In genomic region chr12:60059180-60059579, GRCh38 we compare ENCODE assay signal across 21 cellular contexts.
DNase-seq lines count a peak whose midpoint lies in the region; ATAC-seq and TF ChIP-seq lines count a peak whose summit lies in the region.
"Had no signal": no experiment of that assay in that cellular context is flagged by ENCODE, and none has a peak within 500 bp of the region (broad histone marks: within the 10 kb centered on the region; RNA-seq: fewer than 3 reads in every experiment).

No MANE protein-coding gene starts in this region.

- H3K27ac ChIP-seq in heart right ventricle, result no peak overlapping the region
- H3K27ac ChIP-seq: KMS-11, SK-N-MC had no signal

- H3K27me3 ChIP-seq in heart right ventricle, result no peaks in the 10 kb centered on the region

- H3K27ac Mint-ChIP-seq in WTC11, result no peak overlapping the region
- H3K27ac Mint-ChIP-seq: B cell, CD14-positive monocyte had no signal

- no peaks in the 10 kb centered on the region for H3K36me3 Mint-ChIP-seq in WTC11
- H3K36me3 Mint-ChIP-seq: CD14-positive monocyte had no signal

- CTCF ChIA-PET in WTC11 (lab: Charles Lee), result interaction anchor here (0.9 kb wide), 1 partner anchor 224 kb away, joined by 3 read pairs; no protein-coding TSS in a partner anchor

- H3K4me1 Mint-ChIP-seq in WTC11, result peaks cover 4% of the 10 kb centered on the region
- H3K4me1 Mint-ChIP-seq: B cell, CD14-positive monocyte had no signal

- peak; percentile 8 for DNase-seq in AG08395 (ENCODE audit: low spot score)
- DNase-seq in HCEC 1CT, result peak; percentile 7
- DNase-seq in WTC11 (ENCODE audit: low spot score), result no peak
- DNase-seq in iPS-NIHi7 (ENCODE audit: extremely low spot score), result peak; percentile 15
- no peak for DNase-seq in activated T-cell treated with anti-CD3 and anti-CD28 coated beads for 4 hours
- no peak for DNase-seq in stimulated activated CD4-positive, alpha-beta T cell treated with anti-CD3 and anti-CD28 coated beads, Interleukin-1b, Interleukin-23, amount 100 ng/mL, for 48 hours
- no peak for DNase-seq in heart right ventricle
- DNase-seq: EL, MV-4-11, NCI-H1417 treated with DMSO at 0.1 percent for 48 hours, NCI-H187, NCI-H2107, NCI-H446 treated with DMSO at 0.1 percent for 48 hours, NCI-H526 treated with DMSO at 0.1 percent for 48 hours, RPMI8226, SHP77 had no signal

- ATAC-seq in WTC11 (peak; percentile 87), heart right ventricle (no peak), HG03025 (IDR thresholded peaks at IDR 0.05; ENCODE audit: low FRiP score, unreplicated experiment) (no peak)

- H3K4me3 ChIP-seq in heart right ventricle, result no peak overlapping the region
- H3K4me3 ChIP-seq: SK-N-MC had no signal

- H3K9me3 ChIP-seq in heart right ventricle, result no peaks in the 10 kb centered on the region

- no peaks in the 10 kb centered on the region for H3K4me1 ChIP-seq in heart right ventricle

- intact Hi-C loops in heart right ventricle (cut with DNase I), result loop anchor here in 1 of 10 donors (5.0 kb wide), 1 partner anchor 473 kb away; no protein-coding TSS in a partner anchor

- TF ChIP-seq CTCF in WTC11 (IDR thresholded peaks at IDR 0.05), result no peak
- TF ChIP-seq CTCF in heart right ventricle (IDR thresholded peaks at IDR 0.05), result no peak

- H3K36me3 ChIP-seq in heart right ventricle, result no peaks in the 10 kb centered on the region

- H3K27me3 Mint-ChIP-seq in WTC11 (ENCODE audit: low read depth), result no peaks in the 10 kb centered on the region
- H3K27me3 Mint-ChIP-seq: B cell had no signal

- 0 out of 2 replicates have a peak, but pooled peaks cover 7% of the 10 kb centered on the region for H3K9me3 Mint-ChIP-seq in WTC11

- H3K4me3 Mint-ChIP-seq in WTC11, result no peak overlapping the region
- H3K4me3 Mint-ChIP-seq: B cell, CD14-positive monocyte had no signal

- POLR2A ChIA-PET in WTC11 (lab: Charles Lee), result no interaction called here

TF ChIP-seq in WTC11, 78 proteins besides CTCF, POLR2A, EP300 and RAD21:
- TF ChIP-seq EMX1 (CRISPR knock-in tag; IDR thresholded peaks at IDR 0.05) (no peak), HMGA2 (CRISPR knock-in tag; IDR thresholded peaks at IDR 0.05) (no peak), SMAD4 (CRISPR knock-in tag; IDR thresholded peaks at IDR 0.05) (no peak), AFF4 (CRISPR knock-in tag; IDR thresholded peaks at IDR 0.05; ENCODE audit: borderline replicate concordance) (no peak), TEAD4 (CRISPR knock-in tag; IDR thresholded peaks at IDR 0.05) (no peak)
- TF ChIP-seq, protein P1, sequence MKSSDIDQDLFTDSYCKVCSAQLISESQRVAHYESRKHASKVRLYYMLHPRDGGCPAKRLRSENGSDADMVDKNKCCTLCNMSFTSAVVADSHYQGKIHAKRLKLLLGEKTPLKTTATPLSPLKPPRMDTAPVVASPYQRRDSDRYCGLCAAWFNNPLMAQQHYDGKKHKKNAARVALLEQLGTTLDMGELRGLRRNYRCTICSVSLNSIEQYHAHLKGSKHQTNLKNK (CRISPR knock-in tag; IDR thresholded peaks at IDR 0.05), result no peak
TF ChIP-seq in WTC11: peak in this region for 0.

Comparison
In these comparisons a context has a peak if more than half of its experiments do, and no peak if none do; other contexts are left out.
1. DNase-seq: peak in AG08395 (single experiment), HCEC 1CT (single experiment) and iPS-NIHi7 (single experiment); none in WTC11 (single experiment), activated T-cell treated with anti-CD3 and anti-CD28 coated beads for 4 hours (single experiment), stimulated activated CD4-positive, alpha-beta T cell treated with anti-CD3 and anti-CD28 coated beads, Interleukin-1b, Interleukin-23, amount 100 ng/mL, for 48 hours (single experiment) and heart right ventricle (0 of 2).